ENCODE assay signal across 8 cellular contexts in the genomic region with DNA sequence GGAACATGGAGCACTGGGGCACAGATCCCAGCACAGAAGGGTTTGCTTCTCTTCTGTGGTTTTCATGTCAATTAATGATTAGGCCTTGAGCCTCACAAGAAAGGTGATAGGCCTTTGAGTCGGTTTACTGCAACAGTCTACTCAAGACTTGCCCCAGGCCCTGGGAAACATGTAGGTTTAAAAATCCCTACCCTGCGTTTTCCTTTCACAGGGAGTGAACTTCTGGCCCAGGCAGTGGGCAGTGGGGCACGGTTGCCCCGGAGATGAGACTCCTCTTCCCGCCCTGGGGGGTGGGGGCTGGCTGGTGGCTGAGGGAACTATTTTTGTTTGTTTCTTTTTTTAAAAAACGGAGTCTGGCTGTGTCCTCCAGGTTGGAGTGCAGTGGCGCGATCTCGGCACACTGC. TPM values are rescaled to one million over a fixed set of nuclear protein-coding genes. Genes with fewer than 3 reads are reported as not detected.
DNase-seq lines count a peak whose midpoint lies in the region; ATAC-seq, FAIRE-seq and TF ChIP-seq lines count a peak whose summit lies in the region.

No MANE protein-coding gene starts in this region.

- H3K9ac ChIP-seq in GM12878 (ENCODE audit: control insufficient read depth, insufficient read depth, low read length): no peak overlapping the region

- SMC1A ChIA-PET in GM12878 (lab: Charles Lee; ENCODE audit: uncharacterized antibody, unreplicated experiment): no interaction called here

- RAD21 ChIA-PET in GM12878 (lab: Charles Lee; ENCODE audit: unreplicated experiment): interaction anchor here (1.0 kb wide), 1 partner anchor 69 kb away, joined by 4 read pairs; no protein-coding TSS in a partner anchor

- CTCF ChIA-PET in GM12878 (lab: Yijun Ruan, JAX): no interaction called here

- ATAC-seq in Right ventricle myocardium superior (ENCODE audit: poor library complexity) (no peak), GM12878 (no peak), lower lobe of right lung (peak; percentile 1)

- BruUV-seq in GM12878 (replicated peaks; lab: Mats Ljungman, UMichigan): no TSS peak

- no peak for FAIRE-seq in GM12878 (lab: Jason Lieb, UNC)

- peaks cover 0 to 33% of the 10 kb centered on the region in 2 donors for H3K4me1 ChIP-seq in right atrium auricular region
- no peaks in the 10 kb centered on the region; the same call in 1 of the 2 replicates for H3K4me1 ChIP-seq in GM12878 (ENCODE audit: control insufficient read depth, insufficient read depth, low read length)
- peaks cover 27% of the 10 kb centered on the region for H3K4me1 ChIP-seq in lower lobe of right lung
- no peaks in the 10 kb centered on the region for H3K4me1 ChIP-seq in uterus

- no peaks in the 10 kb centered on the region for H3K79me2 ChIP-seq in GM12878 (ENCODE audit: control insufficient read depth, insufficient read depth, low read length)

- no peak for TF ChIP-seq EP300 in GM12878 (IDR thresholded peaks at IDR 0.05; ENCODE audit: borderline replicate concordance in 1 of 2, control insufficient read depth in 1 of 2, low read depth in 2 of 2, low read length in 2 of 2)

- H3K9me3 ChIP-seq in right atrium auricular region (no peaks in the 10 kb centered on the region), GM12878 (replicated peaks; ENCODE audit: control insufficient read depth, insufficient read depth, low read length) (no peaks in the 10 kb centered on the region), lower lobe of right lung (no peaks in the 10 kb centered on the region), uterus (no peaks in the 10 kb centered on the region)

- POLR2A ChIA-PET in GM12878 (lab: Charles Lee): interaction anchor here (0.6 kb wide), 1 partner anchor 50 kb away, joined by 4 read pairs; no protein-coding TSS in a partner anchor

- H2AFZ ChIP-seq in GM12878 (ENCODE audit: control insufficient read depth, low read depth, low read length): no peak overlapping the region; the same call in 1 of the 2 replicates

- intact Hi-C loops in Right ventricle myocardium superior (cut with DNase I) (no loop called here), GM12878 (cut with micrococcal nuclease; ENCODE audit: unreplicated experiment) (no loop called here), lower lobe of right lung (cut with DNase I) (no loop called here), uterus (cut with DNase I; ENCODE audit: low total_unique reads) (no loop called here)

- no peak for TF ChIP-seq POLR2A in GM12878 (IDR thresholded peaks at IDR 0.05; ENCODE audit: low read depth, low read length)
- TF ChIP-seq POLR2A in uterus (IDR thresholded peaks at IDR 0.05): no peak

- H3K4me3 ChIP-seq in right atrium auricular region (peak overlapping the region; percentile 77 to 80), GM12878 (peak overlapping the region; percentile 71; the same call in 1 of the 2 replicates), lower lobe of right lung (peak overlapping the region; percentile 94), uterus (peak overlapping the region; percentile 75 to 95)

- TF ChIP-seq CTCF in right atrium auricular region (IDR thresholded peaks at IDR 0.05) (no peak), GM12878 (IDR thresholded peaks at IDR 0.05 in 2 of 3, conservative IDR thresholded peaks at IDR 0.05 in 1 of 3; ENCODE audit: control insufficient read depth in 2 of 3, extremely low read depth in 1 of 3, insufficient read depth in 1 of 3, low read depth in 3 of 3, low read length in 3 of 3) (no peak), lower lobe of right lung (IDR thresholded peaks at IDR 0.05) (no peak), uterus (IDR thresholded peaks at IDR 0.05) (no peak)

- H3K4me2 ChIP-seq in GM12878 (ENCODE audit: control insufficient read depth, insufficient read depth): peak overlapping the region; percentile 47; the same call in 1 of the 2 replicates

- no peak for TF ChIP-seq RAD21 in GM12878 (IDR thresholded peaks at IDR 0.05; ENCODE audit: insufficient read depth, low read depth, low read length)

- H4K20me1 ChIP-seq in GM12878 (ENCODE audit: control insufficient read depth, insufficient read depth): no peaks in the 10 kb centered on the region

- DNase-seq in right atrium auricular region (ENCODE audit: low spot score) (no peak), Right ventricle myocardium superior (no peak), GM12878 (ENCODE audit: low read depth, low spot score) (no peak), lower lobe of right lung (no peak), uterus (no peak), AG08395 (ENCODE audit: low spot score) (no peak), NCI-H1694 treated with DMSO at 0.1 percent for 48 hours (lab: John Stamatoyannopoulos, UW) (no peak), cerebellar cortex (ENCODE audit: low spot score) (no peak)

- H3K36me3 ChIP-seq in right atrium auricular region (no peaks in the 10 kb centered on the region), GM12878 (ENCODE audit: control insufficient read depth in 2 of 2, insufficient read depth in 2 of 2, low read length in 1 of 2) (no peaks in the 10 kb centered on the region), lower lobe of right lung (peaks cover 4% of the 10 kb centered on the region), uterus (no peaks in the 10 kb centered on the region)

- WGBS in GM12878 (ENCODE audit: insufficient coverage, insufficient replicate concordance, low lambda C conversion rate, missing lambda C conversion rate): 3% methylated on average over 9 of the region's 9 CpGs

- in situ Hi-C loops in GM12878 (cut with MboI): no loop called here

- peak overlapping the region; percentile 24 to 62 for H3K27ac ChIP-seq in right atrium auricular region
- H3K27ac ChIP-seq in GM12878 (ENCODE audit: control insufficient read depth, insufficient read depth): no peak overlapping the region
- peak overlapping the region; percentile 77 for H3K27ac ChIP-seq in lower lobe of right lung
- H3K27ac ChIP-seq in uterus: peak overlapping the region; percentile 75 to 86

- H3K27me3 ChIP-seq in right atrium auricular region: no peaks in the 10 kb centered on the region
- H3K27me3 ChIP-seq in GM12878 (replicated peaks in 1 of 2; ENCODE audit: control insufficient read depth in 2 of 2, insufficient read depth in 2 of 2, low read length in 1 of 2): peaks cover 0 to 16% of the 10 kb centered on the region in 2 experiments; a peak in 2 of 4 replicates
- H3K27me3 ChIP-seq in lower lobe of right lung (ENCODE audit: low read depth): no peaks in the 10 kb centered on the region
- H3K27me3 ChIP-seq in uterus: no peaks in the 10 kb centered on the region

TF ChIP-seq in GM12878, 131 proteins besides CTCF, POLR2A, EP300 and RAD21 (continues in another document):
- TF ChIP-seq ASH2L (IDR thresholded peaks at IDR 0.05; ENCODE audit: borderline replicate concordance, low read depth) (no peak), IKZF1 (conservative IDR thresholded peaks at IDR 0.05) (no peak), BCLAF1 (IDR thresholded peaks at IDR 0.05) (no peak), FOS (IDR thresholded peaks at IDR 0.05; ENCODE audit: borderline replicate concordance, extremely low read depth, insufficient read length) (no peak), BCL11A (IDR thresholded peaks at IDR 0.05; ENCODE audit: low read depth, low read length) (no peak), ZNF207 (IDR thresholded peaks at IDR 0.05; ENCODE audit: borderline replicate concordance) (no peak), YBX1 (IDR thresholded peaks at IDR 0.05) (no peak), ZNF384 (IDR thresholded peaks at IDR 0.05; ENCODE audit: borderline replicate concordance, low read depth, low read length) (no peak), HCFC1 (IDR thresholded peaks at IDR 0.05; ENCODE audit: low read length) (no peak), SRF (IDR thresholded peaks at IDR 0.05; ENCODE audit: low read depth in 2 of 2, low read length in 2 of 2) (no peak), SMAD1 (IDR thresholded peaks at IDR 0.05; ENCODE audit: low read depth, partially characterized antibody) (no peak)

RNA-seq across cellular contexts. Expression of gene SPATA13, which starts 0.6 kb away (rescaled TPM):
- total RNA-seq in right atrium auricular region (10 to 100 TPM; 10.0 to 14.1 TPM), Right ventricle myocardium superior (8.3 TPM), GM12878 (2014; rRNA removed) (11.1 and 12.2 TPM in 2 replicates), GM12878 (2014; rRNA removed; fragmentation: Illumina TruSeq; extraction: Trizol) (10.1 and 10.5 TPM in 2 replicates), GM12878 (2021) (10.3 and 10.7 TPM in 2 replicates), lower lobe of right lung (44.2 TPM), uterus (10 to 100 TPM; 20.0 to 47.4 (median 27.6) TPM)
- total RNA-seq in GM12878 (2013; cell fraction: nucleolus; rRNA removed): 25.9 and 31.1 TPM in 2 replicates
- polyA plus RNA-seq in GM12878 (2011; ENCODE audit: low read depth): 4.2 TPM
- polyA plus RNA-seq in GM12878 (2011; rRNA removed) (10.9 and 11.7 TPM in 2 replicates), GM12878 (2014; fragmentation: Illumina TruSeq; extraction: Trizol) (10.9 and 11.7 TPM in 2 replicates), GM12878 (2014; fragmentation: Nextera tagmentation; extraction: Ambion mirVana) (1 to 10 TPM; 2.4 to 2.7 TPM), GM12878 (2014; rRNA removed) (10.2 and 10.6 TPM in 2 replicates), GM12878 (2016; fragmentation: Nextera tagmentation; extraction: Ambion mirVana) (1 to 10 TPM; 5.4 to 5.5 TPM)
- polyA plus RNA-seq in GM12878 (2011; cell fraction: cytosol; rRNA removed): 7.1 and 8.5 TPM in 2 replicates
- 9.4 and 10.8 TPM in 2 replicates for polyA plus RNA-seq in GM12878 (2011; cell fraction: nucleus; rRNA removed)
- polyA plus RNA-seq in GM12878 (2012): 5.1 and 7.6 TPM in 2 replicates
- polyA minus RNA-seq in GM12878 (2011; rRNA and poly(A)+ RNA removed): 16.5 and 20.6 TPM in 2 replicates
- 5.6 and 6.3 TPM in 2 replicates for polyA minus RNA-seq in GM12878 (2011; cell fraction: cytosol; rRNA and poly(A)+ RNA removed)
- polyA minus RNA-seq in GM12878 (2011; cell fraction: nucleus; rRNA and poly(A)+ RNA removed): 8.5 and 13.2 TPM in 2 replicates

Comparison
In these comparisons a context has a peak if more than half of its experiments do, and no peak if none do; other contexts are left out.
1. ATAC-seq: peak in lower lobe of right lung (2 of 2); none in Right ventricle myocardium superior (single experiment) and GM12878 (single experiment).
2. Peak in every context shown above with its lines, with median percentiles within 50 percentile points of each other: H3K4me3 ChIP-seq.